8 cellular contexts compared by ENCODE assay signal in the genomic region with DNA sequence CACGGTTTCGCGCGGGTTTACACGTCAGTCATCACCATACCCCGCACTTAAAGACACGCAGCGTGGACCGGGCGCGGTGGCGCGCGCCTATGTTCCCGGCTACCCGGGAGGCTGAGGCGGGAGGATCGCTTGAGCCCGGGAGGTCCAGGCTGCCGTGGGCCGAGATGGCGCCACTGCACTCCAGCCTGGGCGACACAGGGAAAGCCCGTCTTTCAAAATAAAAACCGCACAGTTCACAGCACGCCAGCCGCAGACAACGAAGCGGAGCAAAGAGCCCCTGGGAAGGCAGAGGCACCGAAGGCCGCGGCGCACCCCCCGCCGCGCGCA.
A peak's percentile ranks its signal among the peaks of the same experiment; 100 is the strongest.
DNase-seq lines count a peak whose midpoint lies in the region; ATAC-seq lines count a peak whose summit lies in the region.

No MANE protein-coding gene starts in this region.

- H3K27me3 Mint-ChIP-seq in stimulated activated naive CD8-positive, alpha-beta T cell treated with anti-CD3 and anti-CD28 coated beads, Interleukin-15, Interleukin-2, amounts not matched to agents 100 ng/mL and 50 ng/mL, for 24 hours = no peaks in the 10 kb centered on the region

- H3K9me3 Mint-ChIP-seq in stimulated activated naive CD8-positive, alpha-beta T cell treated with anti-CD3 and anti-CD28 coated beads, Interleukin-15, Interleukin-2, amounts not matched to agents 100 ng/mL and 50 ng/mL, for 24 hours = no peaks in the 10 kb centered on the region

- H3K4me1 ChIP-seq in iPS-18a (ENCODE audit: control insufficient read depth, low read depth, low read length) = no peaks in the 10 kb centered on the region

- H3K27me3 ChIP-seq in iPS-18a (ENCODE audit: control insufficient read depth, insufficient read depth, low read length) = no peaks in the 10 kb centered on the region

- H3K4me1 Mint-ChIP-seq in stimulated activated naive CD8-positive, alpha-beta T cell treated with anti-CD3 and anti-CD28 coated beads, Interleukin-15, Interleukin-2, amounts not matched to agents 100 ng/mL and 50 ng/mL, for 24 hours (ENCODE audit: low read depth) = peaks cover 44% of the 10 kb centered on the region

- H3K9ac ChIP-seq in iPS-18a (ENCODE audit: low read length) = peak overlapping the region; percentile 92

- peak overlapping the region; percentile 88 for H3K4me3 Mint-ChIP-seq in stimulated activated naive CD8-positive, alpha-beta T cell treated with anti-CD3 and anti-CD28 coated beads, Interleukin-15, Interleukin-2, amounts not matched to agents 100 ng/mL and 50 ng/mL, for 24 hours

- H3K36me3 ChIP-seq in iPS-18a (ENCODE audit: control insufficient read depth, low read depth, low read length) = peaks cover 44% of the 10 kb centered on the region

- ATAC-seq in GM19035 (IDR thresholded peaks at IDR 0.05; ENCODE audit: unreplicated experiment) = peak; percentile 23
- peak; percentile 4 for ATAC-seq in HG03066 (IDR thresholded peaks at IDR 0.05; ENCODE audit: low read depth, unreplicated experiment)
- ATAC-seq in GM18873 (IDR thresholded peaks at IDR 0.05; ENCODE audit: low FRiP score, unreplicated experiment) = no peak

- H3K4me3 ChIP-seq in iPS-18a (ENCODE audit: low read length) = peak overlapping the region; percentile 95

- peak overlapping the region; percentile 84 for H3K27ac Mint-ChIP-seq in stimulated activated naive CD8-positive, alpha-beta T cell treated with anti-CD3 and anti-CD28 coated beads, Interleukin-15, Interleukin-2, amounts not matched to agents 100 ng/mL and 50 ng/mL, for 24 hours

- DNase-seq in activated naive CD4-positive, alpha-beta T cell treated with anti-CD3 and anti-CD28 coated beads, Interleukin-2, amount 50 U/mL, for 16 hours = peak; percentile 21
- no peak for DNase-seq in GOT3 (lab: John Stamatoyannopoulos, UW)
- DNase-seq in epidermal melanocyte (ENCODE audit: insufficient read length, low spot score) = no peak

- H3K9me3 ChIP-seq in iPS-18a (ENCODE audit: control insufficient read depth, low read depth, low read length) = no peaks in the 10 kb centered on the region

- H3K36me3 Mint-ChIP-seq in stimulated activated naive CD8-positive, alpha-beta T cell treated with anti-CD3 and anti-CD28 coated beads, Interleukin-15, Interleukin-2, amounts not matched to agents 100 ng/mL and 50 ng/mL, for 24 hours (ENCODE audit: low read depth) = peaks cover 65% of the 10 kb centered on the region

- H3K27ac ChIP-seq in iPS-18a (ENCODE audit: low read length) = peak overlapping the region; percentile 61
